Comparison of ENCODE assay signal across 1 cellular context in the genomic region with DNA sequence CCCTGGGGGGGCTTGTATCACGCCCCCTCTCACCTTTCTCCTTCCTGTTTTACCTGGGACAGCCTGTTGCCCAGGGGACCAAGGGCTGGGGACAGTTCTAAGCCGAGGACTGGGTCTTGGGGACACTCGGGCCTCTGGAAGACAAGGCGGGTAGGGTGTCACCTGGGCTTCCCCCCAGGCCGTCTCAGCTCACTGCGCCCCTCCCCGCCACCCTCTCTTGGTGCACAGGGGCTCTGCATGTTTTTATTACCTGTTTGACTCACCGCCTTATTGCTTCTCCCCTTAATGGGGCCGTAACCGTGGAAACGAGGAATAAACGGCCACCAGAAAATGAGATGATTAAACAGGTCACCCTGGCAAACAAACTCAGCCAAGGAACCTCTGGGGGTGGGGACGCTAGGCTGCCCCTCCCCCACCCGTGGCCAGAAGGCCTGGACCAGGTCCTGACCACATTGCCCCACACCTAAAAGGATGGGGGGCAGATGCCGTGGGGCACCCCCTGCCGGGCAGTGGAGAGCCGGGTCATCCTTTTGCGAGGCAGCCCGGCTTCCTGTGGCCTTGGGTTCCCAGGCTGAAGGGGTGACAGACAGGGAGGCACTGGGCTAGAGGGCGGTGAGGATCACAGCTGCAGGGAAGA.
TF ChIP-seq lines count a peak whose summit lies in the region.

No MANE protein-coding gene starts in this region.

TF ChIP-seq in IMR-90, 13 proteins besides CTCF, POLR2A, EP300 and RAD21 (continued from another document):
- TF ChIP-seq, protein P1, sequence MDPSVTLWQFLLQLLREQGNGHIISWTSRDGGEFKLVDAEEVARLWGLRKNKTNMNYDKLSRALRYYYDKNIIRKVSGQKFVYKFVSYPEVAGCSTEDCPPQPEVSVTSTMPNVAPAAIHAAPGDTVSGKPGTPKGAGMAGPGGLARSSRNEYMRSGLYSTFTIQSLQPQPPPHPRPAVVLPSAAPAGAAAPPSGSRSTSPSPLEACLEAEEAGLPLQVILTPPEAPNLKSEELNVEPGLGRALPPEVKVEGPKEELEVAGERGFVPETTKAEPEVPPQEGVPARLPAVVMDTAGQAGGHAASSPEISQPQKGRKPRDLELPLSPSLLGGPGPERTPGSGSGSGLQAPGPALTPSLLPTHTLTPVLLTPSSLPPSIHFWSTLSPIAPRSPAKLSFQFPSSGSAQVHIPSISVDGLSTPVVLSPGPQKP (IDR thresholded peaks at IDR 0.05; ENCODE audit: borderline replicate concordance, low read depth, low read length) = no peak
- no peak for TF ChIP-seq RCOR1 (IDR thresholded peaks at IDR 0.05; ENCODE audit: insufficient replicate concordance, low read length)
